Comparison of ENCODE assay signal across 8 cellular contexts in genomic region chr9:96619491-96620154, GRCh38. TPM values are rescaled to one million over a fixed set of nuclear protein-coding genes. Genes with fewer than 3 reads are reported as not detected.
DNase-seq lines count a peak whose midpoint lies in the region; ATAC-seq and TF ChIP-seq lines count a peak whose summit lies in the region.

TSS of gene CDC14B (minus strand) at chr9:96619843. CDS start at chr9:96619378, 465 bp downstream.

- H3K27ac ChIP-seq in lung (ENCODE audit: low read depth in 1 of 2, low read length in 1 of 2): peak within 1 kb of the TSS; percentile 55 to 90

- H3K36me3 ChIP-seq in lung (ENCODE audit: control insufficient read depth in 2 of 2, insufficient read depth in 2 of 2, low read length in 2 of 2): no peaks in the 10 kb centered on the region

- no peak for TF ChIP-seq CTCF in lung (IDR thresholded peaks at IDR 0.05; ENCODE audit: control extremely low read depth, extremely low read depth)

- ATAC-seq in HG03108 (IDR thresholded peaks at IDR 0.05; ENCODE audit: unreplicated experiment) (peak; percentile 66), lung (ENCODE audit: insufficient read depth, low FRiP score) (peak; percentile 83)
- peak; percentile 87 for ATAC-seq in activated CD8-positive, alpha-beta memory T cell treated with anti-CD3 and anti-CD28 coated beads, Interleukin-2, amount 10 ng/mL, durations not matched to agents 7 days and 5 days
- ATAC-seq in effector memory CD8-positive, alpha-beta T cell (replicated peaks): peak; percentile 88

- H3K36me3 Mint-ChIP-seq in activated CD8-positive, alpha-beta memory T cell treated with anti-CD3 and anti-CD28 coated beads, Interleukin-2, amount 10 ng/mL, durations not matched to agents 7 days and 5 days: no peaks in the 10 kb centered on the region
- H3K36me3 Mint-ChIP-seq in effector memory CD8-positive, alpha-beta T cell (ENCODE audit: insufficient read depth): no peaks in the 10 kb centered on the region

- H3K27me3 ChIP-seq in lung (ENCODE audit: control insufficient read depth, insufficient read depth): no peaks in the 10 kb centered on the region

- peak; percentile 70 for DNase-seq in DMS114 treated with DMSO at 0.1 percent for 48 hours (lab: John Stamatoyannopoulos, UW; ENCODE audit: unreplicated experiment)
- DNase-seq in NCI-H69 (lab: John Stamatoyannopoulos, UW): peak; percentile 82
- DNase-seq in activated CD8-positive, alpha-beta memory T cell treated with anti-CD3 and anti-CD28 coated beads, Interleukin-2, amount 10 ng/mL, durations not matched to agents 7 days and 5 days: peak; percentile 79
- peak; percentile 33 to 35 (median 35) for DNase-seq in effector memory CD8-positive, alpha-beta T cell
- peak; percentile 91 for DNase-seq in lung (ENCODE audit: low spot score)
- DNase-seq in stimulated activated CD4-positive, alpha-beta T cell treated with anti-CD3 and anti-CD28 coated beads, Interleukin-4, amount 100 ng/mL, for 4 hours: peak; percentile 74 to 83
- DNase-seq in GF-D8 (lab: John Stamatoyannopoulos, UW): no peak

- H3K4me3 Mint-ChIP-seq in activated CD8-positive, alpha-beta memory T cell treated with anti-CD3 and anti-CD28 coated beads, Interleukin-2, amount 10 ng/mL, durations not matched to agents 7 days and 5 days: peak within 1 kb of the TSS; percentile 63
- H3K4me3 Mint-ChIP-seq in effector memory CD8-positive, alpha-beta T cell: peak within 1 kb of the TSS; percentile 70 to 71

- 2% methylated on average over 33 to 66 of the region's 66 CpGs for WGBS in lung, 2 donors

- no peak within 1 kb of the TSS for H3K27ac Mint-ChIP-seq in activated CD8-positive, alpha-beta memory T cell treated with anti-CD3 and anti-CD28 coated beads, Interleukin-2, amount 10 ng/mL, durations not matched to agents 7 days and 5 days
- peak within 1 kb of the TSS in 1 of 2 donors; percentile 22 for H3K27ac Mint-ChIP-seq in effector memory CD8-positive, alpha-beta T cell

- CTCF ChIA-PET in activated CD8-positive, alpha-beta memory T cell treated with anti-CD3 and anti-CD28 coated beads, Interleukin-2, amount 10 ng/mL, durations not matched to agents 7 days and 5 days (lab: Charles Lee): no interaction called here

- H3K9me3 ChIP-seq in lung (ENCODE audit: control insufficient read depth in 2 of 2, insufficient read depth in 1 of 2, low read length in 1 of 2): no peaks in the 10 kb centered on the region

- H3K4me3 ChIP-seq in lung: peak within 1 kb of the TSS; percentile 62

- H3K27me3 Mint-ChIP-seq in activated CD8-positive, alpha-beta memory T cell treated with anti-CD3 and anti-CD28 coated beads, Interleukin-2, amount 10 ng/mL, durations not matched to agents 7 days and 5 days: peaks cover 51% of the 10 kb centered on the region
- H3K27me3 Mint-ChIP-seq in effector memory CD8-positive, alpha-beta T cell: peaks cover 60 to 65% of the 10 kb centered on the region in 2 donors

- peaks cover 7% of the 10 kb centered on the region for H3K4me1 Mint-ChIP-seq in activated CD8-positive, alpha-beta memory T cell treated with anti-CD3 and anti-CD28 coated beads, Interleukin-2, amount 10 ng/mL, durations not matched to agents 7 days and 5 days
- peaks cover 3 to 6% of the 10 kb centered on the region in 2 donors for H3K4me1 Mint-ChIP-seq in effector memory CD8-positive, alpha-beta T cell (ENCODE audit: low read depth in 2 of 2)

- H3K9me3 Mint-ChIP-seq in activated CD8-positive, alpha-beta memory T cell treated with anti-CD3 and anti-CD28 coated beads, Interleukin-2, amount 10 ng/mL, durations not matched to agents 7 days and 5 days (ENCODE audit: low read depth): no peaks in the 10 kb centered on the region
- no peaks in the 10 kb centered on the region for H3K9me3 Mint-ChIP-seq in effector memory CD8-positive, alpha-beta T cell

- peaks cover 0 to 1% of the 10 kb centered on the region in 2 donors for H3K4me1 ChIP-seq in lung (ENCODE audit: control insufficient read depth in 2 of 2, insufficient read depth in 2 of 2, low read length in 2 of 2)

RNA-seq across cellular contexts. Expression of gene CDC14B, which starts in this region (rescaled TPM):
- total RNA-seq in activated CD8-positive, alpha-beta memory T cell treated with anti-CD3 and anti-CD28 coated beads, Interleukin-2, amount 10 ng/mL, durations not matched to agents 7 days and 5 days: 1 to 10 TPM; 1.1 to 4.8 TPM
- 10 to 100 TPM; 11.5 to 29.8 TPM for total RNA-seq in lung
- polyA plus RNA-seq in lung: 1 to 10 TPM; 2.9 to 4.5 TPM
